Comparison of ENCODE assay signal across 1 cellular context in genomic region chr16:67719048-67719777, GRCh38.
A peak's percentile ranks its signal among the peaks of the same experiment; 100 is the strongest.
TF ChIP-seq lines count a peak whose summit lies in the region.

GFOD2 (minus strand) TSS chr16:67719316; CDS start chr16:67685715, 33,601 bp downstream.

TF ChIP-seq in HEK293, 187 proteins besides CTCF, POLR2A, EP300 and RAD21 (continued from another document and continues in another):
- TF ChIP-seq ZBTB17 (tag by site-specific recombination; IDR thresholded peaks at IDR 0.05) (no peak; the same call in 1 of the 2 replicates), ZNF473 (tag by site-specific recombination; IDR thresholded peaks at IDR 0.05) (no peak), ZBTB10 (tag by site-specific recombination; IDR thresholded peaks at IDR 0.05) (no peak), TCF7L2 (IDR thresholded peaks at IDR 0.05; ENCODE audit: borderline replicate concordance, low read depth, low read length) (no peak), ZNF514 (tag by site-specific recombination; IDR thresholded peaks at IDR 0.05) (no peak), ZNF623 (tag by site-specific recombination; IDR thresholded peaks at IDR 0.05) (no peak), ZNF555 (tag by site-specific recombination; conservative IDR thresholded peaks at IDR 0.05) (no peak), PATZ1 (tag by site-specific recombination; IDR thresholded peaks at IDR 0.05) (peak; percentile 98), KLF1 (tag by site-specific recombination; IDR thresholded peaks at IDR 0.05) (no peak), ZNF433 (tag by site-specific recombination; IDR thresholded peaks at IDR 0.05; ENCODE audit: low read depth) (no peak), ZNF660 (tag by site-specific recombination; IDR thresholded peaks at IDR 0.05) (peak; percentile 34; the same call in 1 of the 2 replicates), ZNF785 (tag by site-specific recombination; IDR thresholded peaks at IDR 0.05) (no peak), ZIC2 (tag by site-specific recombination; IDR thresholded peaks at IDR 0.05) (no peak), ZNF174 (tag by site-specific recombination; IDR thresholded peaks at IDR 0.05) (no peak), ZFP69B (tag by site-specific recombination; IDR thresholded peaks at IDR 0.05) (peak; percentile 46; the same call in 1 of the 2 replicates), ZNF580 (tag by site-specific recombination; IDR thresholded peaks at IDR 0.05) (0 out of 2 replicates have a peak, but pooled peaks have one; percentile 9), ZNF112 (tag by site-specific recombination; IDR thresholded peaks at IDR 0.05) (no peak), GLI4 (tag by site-specific recombination; IDR thresholded peaks at IDR 0.05) (no peak), ZNF518A (tag by site-specific recombination; conservative IDR thresholded peaks at IDR 0.05; ENCODE audit: low read depth) (no peak; the same call in 1 of the 2 replicates), MYNN (tag by site-specific recombination; IDR thresholded peaks at IDR 0.05; ENCODE audit: borderline replicate concordance) (no peak), ZNF776 (tag by site-specific recombination; IDR thresholded peaks at IDR 0.05; ENCODE audit: borderline replicate concordance) (no peak), ATF2 (tag by site-specific recombination; IDR thresholded peaks at IDR 0.05; ENCODE audit: low read depth) (no peak), ZNF280C (tag by site-specific recombination; IDR thresholded peaks at IDR 0.05) (no peak), ZNF76 (tag by site-specific recombination; IDR thresholded peaks at IDR 0.05; ENCODE audit: borderline replicate concordance, low read depth) (no peak), ZNF341 (tag by site-specific recombination; IDR thresholded peaks at IDR 0.05; ENCODE audit: low read depth) (no peak), ZNF416 (tag by site-specific recombination; IDR thresholded peaks at IDR 0.05) (no peak), ZNF561 (tag by site-specific recombination; IDR thresholded peaks at IDR 0.05; ENCODE audit: borderline replicate concordance) (peak; percentile 91), ZNF302 (tag by site-specific recombination; IDR thresholded peaks at IDR 0.05; ENCODE audit: low read depth) (no peak), ZBTB8A (tag by site-specific recombination; IDR thresholded peaks at IDR 0.05) (peak; percentile 89), ZNF501 (tag by site-specific recombination; IDR thresholded peaks at IDR 0.05) (no peak), ZNF23 (tag by site-specific recombination; IDR thresholded peaks at IDR 0.05; ENCODE audit: borderline replicate concordance) (no peak), ZNF362 (tag by site-specific recombination; IDR thresholded peaks at IDR 0.05) (no peak), ZNF654 (tag by site-specific recombination; IDR thresholded peaks at IDR 0.05; ENCODE audit: low read depth) (no peak), ZBTB26 (tag by site-specific recombination; optimal IDR thresholded peaks at IDR 0.05) (peak; percentile 97), GFI1B (tag by site-specific recombination; IDR thresholded peaks at IDR 0.05) (no peak), ZNF10 (tag by site-specific recombination; IDR thresholded peaks at IDR 0.05) (0 out of 2 replicates have a peak, but pooled peaks have one; percentile 1), ZNF548 (tag by site-specific recombination; IDR thresholded peaks at IDR 0.05) (no peak), ZNF837 (tag by site-specific recombination; IDR thresholded peaks at IDR 0.05) (0 out of 2 replicates have a peak, but pooled peaks have one; percentile 27), KLF9 (tag by site-specific recombination; IDR thresholded peaks at IDR 0.05; ENCODE audit: low read depth) (peak; percentile 87), ZNF629 (tag by site-specific recombination; IDR thresholded peaks at IDR 0.05) (peak; percentile 41; the same call in 1 of the 2 replicates), TSHZ1 (tag by site-specific recombination; IDR thresholded peaks at IDR 0.05; ENCODE audit: borderline replicate concordance) (no peak), ZNF274 (IDR thresholded peaks at IDR 0.05; ENCODE audit: low read length) (no peak), ZNF274 (tag by site-specific recombination; IDR thresholded peaks at IDR 0.05; ENCODE audit: borderline replicate concordance) (no peak), MEIS1 (CRISPR knock-in tag; IDR thresholded peaks at IDR 0.05; ENCODE audit: borderline replicate concordance) (no peak)
